In the genomic region with DNA sequence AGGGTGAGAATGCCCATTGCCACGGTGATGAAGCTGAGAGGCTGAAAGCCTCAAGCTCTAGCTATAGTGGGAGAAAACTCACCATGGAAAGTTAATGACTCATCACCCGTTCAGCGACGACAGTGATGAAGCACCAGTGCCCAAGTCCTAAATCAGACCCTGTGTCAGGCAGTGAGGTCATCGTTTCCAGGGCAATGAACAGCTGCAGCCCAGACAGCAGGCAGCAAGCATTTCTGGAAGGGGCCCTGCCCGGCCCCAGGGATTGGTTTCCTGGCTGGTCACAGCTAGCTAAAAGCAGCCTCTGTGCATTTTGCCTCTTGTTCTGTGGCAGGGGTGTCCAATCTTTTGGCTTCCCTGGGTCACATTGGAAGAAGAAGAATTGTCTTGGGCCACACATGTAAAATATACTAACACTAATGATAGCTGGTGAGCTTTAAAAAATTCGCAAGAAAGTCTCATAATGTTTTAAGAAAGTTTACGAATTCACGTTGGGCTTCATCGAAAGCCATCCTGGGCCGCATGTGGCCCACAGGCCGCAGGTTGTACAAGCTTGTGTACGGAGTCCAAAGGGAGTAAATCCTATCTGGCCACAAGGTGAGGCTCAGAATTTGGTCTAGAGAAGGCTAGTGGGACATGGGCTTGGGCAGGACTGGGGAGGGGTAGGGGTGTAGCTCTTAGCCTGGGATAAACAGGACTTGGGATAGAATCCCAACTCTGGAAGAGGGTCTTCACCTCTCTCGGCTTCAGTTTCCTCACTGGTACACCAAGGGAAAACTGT, we compare ENCODE assay signal across 9 cellular contexts. TPM values are rescaled to one million over a fixed set of nuclear protein-coding genes. Genes with fewer than 3 reads are reported as not detected.
DNase-seq lines count a peak whose midpoint lies in the region; TF ChIP-seq lines count a peak whose summit lies in the region.
"Had no signal": no experiment of that assay in that cellular context is flagged by ENCODE, and none has a peak within 500 bp of the region (broad histone marks: within the 10 kb centered on the region; RNA-seq: fewer than 3 reads in every experiment).

No MANE protein-coding gene starts in this region.

- in situ Hi-C loops in astrocyte of the cerebellum (cut with HindIII; ENCODE audit: low sequenced_read_pairs) = no loop called here

- peak overlapping the region in 1 of 6 donors; percentile 21 for H3K27ac Mint-ChIP-seq in immature natural killer cell

- no peak overlapping the region for H3K4me3 ChIP-seq in astrocyte of the cerebellum (ENCODE audit: low read depth, low read length)

- H3K36me3 Mint-ChIP-seq in immature natural killer cell = peaks cover 29 to 64% (median 30%) of the 10 kb centered on the region in 3 donors

- H3K4me1 Mint-ChIP-seq in immature natural killer cell = no peaks in the 10 kb centered on the region

- TF ChIP-seq CTCF in astrocyte of the cerebellum (IDR thresholded peaks at IDR 0.05; ENCODE audit: low read depth, low read length, missing control alignments) = no peak

- H3K4me3 Mint-ChIP-seq in immature natural killer cell = no peak overlapping the region

- DNase-seq in SKM-1 treated with dmso at 0.1 percent for 144 hours (lab: John Stamatoyannopoulos, UW; ENCODE audit: unreplicated experiment) (peak; percentile 1), SKM-1 (lab: John Stamatoyannopoulos, UW; ENCODE audit: unreplicated experiment) (no peak), SHP77 treated with DMSO at 0.1 percent for 48 hours (lab: John Stamatoyannopoulos, UW) (peak; percentile 92), astrocyte of the cerebellum (ENCODE audit: low read depth) (peak; percentile 65), inferior parietal cortex (ENCODE audit: extremely low spot score) (peak; percentile 64), NCI-H524 treated with DMSO at 0.1 percent for 48 hours (lab: John Stamatoyannopoulos, UW) (no peak), immature natural killer cell (no peak)
- DNase-seq in stimulated activated CD4-positive, alpha-beta T cell treated with anti-CD3 and anti-CD28 coated beads, Interleukin-15, amount 100 ng/mL, for 24 hours = peak; percentile 86
- DNase-seq: DND-41 had no signal

- H3K9me3 Mint-ChIP-seq in immature natural killer cell = no peaks in the 10 kb centered on the region

- H3K27me3 Mint-ChIP-seq in immature natural killer cell (ENCODE audit: low read depth in 3 of 3) = peaks cover 1 to 5% (median 3%) of the 10 kb centered on the region in 3 donors

RNA-seq across cellular contexts. Expression of gene MIS12, which starts 40.6 kb away (rescaled TPM):
- polyA plus RNA-seq in immature natural killer cell = 10 to 100 TPM; 20.8 to 32.6 (median 24.1) TPM

RNA-seq across cellular contexts. Expression of gene DERL2, which starts 41.0 kb away (rescaled TPM):
- polyA plus RNA-seq in immature natural killer cell = 100 to 1,000 TPM; 101 to 111 (median 108) TPM

RNA-seq across cellular contexts. Expression of gene NLRP1, which starts 57.3 kb away (rescaled TPM):
- 10 to 100 TPM in 2 of 3 donors, 1 to 10 TPM in 1; 7.9 to 31.7 (median 10.5) TPM for polyA plus RNA-seq in immature natural killer cell

RNA-seq across cellular contexts. Expression of gene DHX33, which starts 58.2 kb away (rescaled TPM):
- 1 to 10 TPM in 1 of 3 donors, under 1 TPM in 2; 0.15 to 1.4 (median 0.81) TPM for polyA plus RNA-seq in immature natural killer cell

Comparison
In these comparisons a context has a peak if more than half of its experiments do, and no peak if none do; other contexts are left out.
1. DNase-seq: peak in SKM-1 treated with dmso at 0.1 percent for 144 hours (single experiment), SHP77 treated with DMSO at 0.1 percent for 48 hours (single experiment), astrocyte of the cerebellum (single experiment), inferior parietal cortex (single experiment) and stimulated activated CD4-positive, alpha-beta T cell treated with anti-CD3 and anti-CD28 coated beads, Interleukin-15, amount 100 ng/mL, for 24 hours (single experiment); none in SKM-1 (single experiment), NCI-H524 treated with DMSO at 0.1 percent for 48 hours (single experiment) and immature natural killer cell (0 of 3).